Comparison of ENCODE assay signal across 1 cellular context in the genomic region with DNA sequence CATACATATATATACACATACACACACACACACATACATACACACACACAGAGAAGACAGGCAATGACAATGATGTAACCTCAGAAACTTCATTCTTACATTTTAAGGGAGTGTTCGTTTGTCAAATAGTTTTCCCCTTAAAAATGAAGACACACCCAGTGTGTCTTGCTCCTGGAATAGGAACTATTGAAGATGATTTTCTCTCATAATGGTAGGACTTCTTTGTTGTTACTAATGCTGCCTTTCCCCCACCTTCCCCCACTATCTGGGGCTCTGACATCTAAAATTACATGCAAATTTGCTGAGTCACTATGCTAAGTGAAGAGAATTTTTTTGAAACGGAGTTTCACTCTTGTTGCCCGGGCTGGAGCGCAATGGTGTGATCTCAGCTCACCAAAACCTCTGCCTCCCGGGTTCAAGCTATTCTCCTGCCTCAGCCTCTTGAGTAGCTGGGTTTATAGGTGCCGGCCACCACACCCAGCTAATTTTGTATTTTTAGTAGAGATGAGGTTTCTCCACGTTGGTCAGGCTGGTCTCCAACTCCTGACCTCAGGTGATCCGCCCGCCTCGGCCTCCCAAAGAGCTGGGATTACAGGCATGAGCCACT.
TF ChIP-seq lines count a peak whose summit lies in the region.

No MANE protein-coding gene starts in this region.

TF ChIP-seq in IMR-90, 13 proteins besides CTCF, POLR2A, EP300 and RAD21:
- peak; percentile 99 for TF ChIP-seq NFE2L2 (IDR thresholded peaks at IDR 0.05; ENCODE audit: low read depth, low read length)
- TF ChIP-seq MAFK (IDR thresholded peaks at IDR 0.05; ENCODE audit: low read depth, low read length): peak; percentile 89
